In the genomic region with DNA sequence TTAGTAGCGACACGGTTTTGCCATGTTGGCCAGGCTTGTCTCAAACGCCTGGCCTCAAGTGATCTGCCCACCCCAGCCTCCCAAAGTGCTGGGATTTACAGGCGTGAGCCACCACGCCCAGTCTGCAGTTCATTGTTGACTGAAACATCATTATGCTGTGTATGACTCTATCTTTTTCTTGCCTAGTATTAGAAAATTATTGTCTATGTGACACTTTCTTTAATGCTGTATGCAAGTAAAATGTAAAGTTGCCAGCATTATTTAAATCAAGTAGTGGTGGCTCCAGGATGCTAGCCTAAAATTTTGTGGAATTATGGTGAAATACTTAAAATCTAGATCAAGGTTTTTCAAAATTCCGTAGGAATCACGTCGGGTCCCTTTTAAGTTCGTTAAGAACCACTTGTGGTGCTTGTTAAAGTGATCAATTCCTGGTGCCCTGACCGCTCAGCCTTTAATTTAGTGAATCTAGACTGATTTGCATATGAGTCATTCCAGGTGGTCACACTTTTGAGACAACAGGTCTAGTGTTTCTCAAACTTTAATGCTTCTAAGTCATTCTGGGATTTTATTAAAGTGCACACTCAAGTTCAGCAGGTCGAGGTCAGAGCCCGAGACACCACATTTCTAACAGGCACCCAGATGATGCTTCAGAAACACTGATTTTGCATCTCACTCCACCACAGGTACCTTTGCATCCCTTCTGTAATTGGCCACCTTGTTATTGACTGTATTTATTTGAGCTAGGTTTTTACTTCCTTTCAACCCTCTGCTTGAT, we compare ENCODE assay signal across 25 cellular contexts.
A peak's percentile ranks its signal among the peaks of the same experiment; 100 is the strongest.
DNase-seq lines count a peak whose midpoint lies in the region; ATAC-seq, FAIRE-seq and TF ChIP-seq lines count a peak whose summit lies in the region.
"Had no signal": no experiment of that assay in that cellular context is flagged by ENCODE, and none has a peak within 500 bp of the region (broad histone marks: within the 10 kb centered on the region; RNA-seq: fewer than 3 reads in every experiment).

No MANE protein-coding gene starts in this region.

- FAIRE-seq in HepG2 (lab: Jason Lieb, UNC), result no peak
- FAIRE-seq: RCC 7860 had no signal

- no peak overlapping the region for H3K4me2 ChIP-seq in HepG2 (ENCODE audit: low read depth, low read length)
- H3K4me2 ChIP-seq: BLaER1 treated with 17β-estradiol and CSF1 and Interleukin-3, amounts not matched to agents 10 nM and 100 nM; GM23338 had no signal

- DNase-seq in HepG2 (ENCODE audit: low spot score), result no peak
- DNase-seq in right lobe of liver, result no peak
- no peak for DNase-seq in iPS-NIHi11 (ENCODE audit: low spot score)
- DNase-seq in HEK293T (ENCODE audit: extremely low spot score), result no peak
- no peak for DNase-seq in EL
- DNase-seq: activated CD4-positive, alpha-beta memory T cell treated with anti-CD3 and anti-CD28 coated beads for 36 hours; activated T-cell treated with anti-CD3 and anti-CD28 coated beads, Interleukin-2, amount 50 U/mL, for 48 hours; DMS153; dorsolateral prefrontal cortex; KG1; mammary epithelial cell; natural killer cell; NCI-H1092; NCI-H774 had no signal

- TF ChIP-seq CTCF in HepG2 (CRISPR knock-in tag; IDR thresholded peaks at IDR 0.05) (no peak), right lobe of liver (IDR thresholded peaks at IDR 0.05) (no peak)

- H2AFZ ChIP-seq in HepG2 (ENCODE audit: low read length), result no peak overlapping the region
- H2AFZ ChIP-seq: GM23338 had no signal

- POLR2A ChIA-PET in HepG2 (lab: Yijun Ruan, JAX), result no interaction called here
- POLR2A ChIA-PET in HEK293T (lab: Yijun Ruan, JAX), result no interaction called here

- no peaks in the 10 kb centered on the region for H3K36me3 ChIP-seq in HepG2 (replicated peaks in 1 of 2; ENCODE audit: control insufficient read depth in 1 of 2, insufficient read depth in 2 of 2, low read length in 2 of 2)
- H3K36me3 ChIP-seq in right lobe of liver, result peaks cover 0 to 13% (median 0%) of the 10 kb centered on the region in 4 donors
- H3K36me3 ChIP-seq: breast epithelium had no signal

- no peaks in the 10 kb centered on the region for H4K20me1 ChIP-seq in HepG2 (ENCODE audit: insufficient read depth, low read length)

- H3K4me1 ChIP-seq in HepG2 (ENCODE audit: insufficient read depth, low read length) (no peaks in the 10 kb centered on the region), right lobe of liver (no peaks in the 10 kb centered on the region)
- H3K4me1 ChIP-seq: BLaER1 treated with 17β-estradiol and CSF1 and Interleukin-3, amounts not matched to agents 10 nM and 100 nM; breast epithelium; tibial nerve had no signal

- TF ChIP-seq EP300 in HepG2 (IDR thresholded peaks at IDR 0.05; ENCODE audit: low read depth in 2 of 2, low read length in 2 of 2) (no peak), HepG2 (CRISPR knock-in tag; IDR thresholded peaks at IDR 0.05; ENCODE audit: borderline replicate concordance) (no peak)

- in situ Hi-C loops in HepG2 (cut with HindIII; ENCODE audit: extremely low pct_ligation_motif_present, low pct_unique_long_range_greater_than_20kb), result no loop called here

- H3K4me3 ChIP-seq in HepG2 (replicated peaks in 1 of 3; ENCODE audit: insufficient read depth in 1 of 3, low read depth in 2 of 3, low read length in 3 of 3) (no peak overlapping the region), right lobe of liver (no peak overlapping the region)
- H3K4me3 ChIP-seq: BLaER1 treated with 17β-estradiol and CSF1 and Interleukin-3, amounts not matched to agents 10 nM and 100 nM; breast epithelium; dorsolateral prefrontal cortex; GM23338; tibial nerve had no signal

- no peaks in the 10 kb centered on the region for H3K79me2 ChIP-seq in HepG2 (ENCODE audit: insufficient read depth, low read length)

- no peak overlapping the region for H3K9ac ChIP-seq in HepG2 (ENCODE audit: insufficient read depth, low read depth, low read length)
- H3K9ac ChIP-seq: BLaER1 treated with 17β-estradiol and CSF1 and Interleukin-3, amounts not matched to agents 10 nM and 100 nM had no signal

- no peak for TF ChIP-seq RAD21 in HepG2 (CRISPR knock-in tag; IDR thresholded peaks at IDR 0.05)

- TF ChIP-seq POLR2A in HepG2 (IDR thresholded peaks at IDR 0.05; ENCODE audit: insufficient read depth in 1 of 2, low read depth in 2 of 2, low read length in 2 of 2) (no peak), right lobe of liver (IDR thresholded peaks at IDR 0.05) (no peak)

- intact Hi-C loops in HepG2 (cut with micrococcal nuclease; ENCODE audit: unreplicated experiment), result loop anchor here (1.0 kb wide), 1 partner anchor 23 kb away; no protein-coding TSS in a partner anchor
- intact Hi-C loops in right lobe of liver (cut with DNase I), result no loop called here

- CTCF ChIA-PET in HepG2 (lab: Yijun Ruan, JAX; ENCODE audit: low intra/inter-chr PET ratio, low total read pairs) (no interaction called here), HEK293T (lab: Yijun Ruan, JAX) (interaction anchor here (0.8 kb wide), 1 partner anchor 9 kb away, joined by 4 read pairs; no protein-coding TSS in a partner anchor)

- no peak for ATAC-seq in HepG2
- ATAC-seq in right lobe of liver, result no peak
- peak; percentile 67 for ATAC-seq in GM21717 (IDR thresholded peaks at IDR 0.05; ENCODE audit: unreplicated experiment)
- peak; percentile 52 for ATAC-seq in HG03469 (IDR thresholded peaks at IDR 0.05; ENCODE audit: unreplicated experiment)
- no peak for ATAC-seq in GM21423 (IDR thresholded peaks at IDR 0.05; ENCODE audit: unreplicated experiment)
- ATAC-seq: esophagus mucosa, GM23338, natural killer cell had no signal

- 31% methylated on average over 12 of the region's 12 CpGs for WGBS in HepG2 (ENCODE audit: low lambda C conversion rate)
- WGBS in right lobe of liver (ENCODE audit: insufficient coverage, low coverage, low lambda C conversion rate, missing lambda C conversion rate), result 90% methylated on average over 12 of the region's 12 CpGs

- no TSS peak for BruUV-seq in HepG2 (replicated peaks; lab: Mats Ljungman, UMichigan)

- H3K27ac ChIP-seq in HepG2 (ENCODE audit: extremely low read length, insufficient read depth, low read length) (no peak overlapping the region), right lobe of liver (no peak overlapping the region)
- H3K27ac ChIP-seq: 22Rv1; BLaER1 treated with 17β-estradiol and CSF1 and Interleukin-3, amounts not matched to agents 10 nM and 100 nM; breast epithelium; dorsolateral prefrontal cortex; HL-60; tibial nerve had no signal

- H3K27me3 ChIP-seq in HepG2 (ENCODE audit: control insufficient read depth in 1 of 2, insufficient read depth in 2 of 2, low read length in 2 of 2) (no peaks in the 10 kb centered on the region; a peak in 1 of 5 replicates), right lobe of liver (no peaks in the 10 kb centered on the region)
- H3K27me3 ChIP-seq: breast epithelium, dorsolateral prefrontal cortex, tibial nerve had no signal

- no peaks in the 10 kb centered on the region for H3K9me3 ChIP-seq in HepG2 (ENCODE audit: low read length)
- H3K9me3 ChIP-seq in right lobe of liver, result no peaks in the 10 kb centered on the region
- H3K9me3 ChIP-seq: BLaER1 treated with 17β-estradiol and CSF1 and Interleukin-3, amounts not matched to agents 10 nM and 100 nM; breast epithelium; tibial nerve had no signal

TF ChIP-seq in HepG2, 621 proteins besides CTCF, POLR2A, EP300 and RAD21:
- TF ChIP-seq HNRNPL (IDR thresholded peaks at IDR 0.05; ENCODE audit: low read depth, low read length) (no peak), NFKB2 (CRISPR knock-in tag; IDR thresholded peaks at IDR 0.05; ENCODE audit: borderline replicate concordance) (no peak), ZEB1 (IDR thresholded peaks at IDR 0.05; ENCODE audit: insufficient replicate concordance, low read depth) (no peak), ZNF296 (CRISPR knock-in tag; conservative IDR thresholded peaks at IDR 0.05) (no peak), MAFF (IDR thresholded peaks at IDR 0.05; ENCODE audit: low read depth, low read length) (peak; percentile 59), ZNF343 (CRISPR knock-in tag; IDR thresholded peaks at IDR 0.05) (no peak), MAFK (conservative IDR thresholded peaks at IDR 0.05 in 1 of 2, IDR thresholded peaks at IDR 0.05 in 1 of 2; ENCODE audit: low read length in 2 of 2) (peak; percentile 23 to 69; a peak in 3 of 4 replicates)

TF ChIP-seq in HEK293T, 16 proteins besides CTCF, POLR2A, EP300 and RAD21:
- no peak for TF ChIP-seq TARDBP (IDR thresholded peaks at IDR 0.05)
- no peak for TF ChIP-seq PKNOX1 (IDR thresholded peaks at IDR 0.05)
- TF ChIP-seq SP1 (IDR thresholded peaks at IDR 0.05), result no peak
- no peak for TF ChIP-seq NFRKB (IDR thresholded peaks at IDR 0.05)
- TF ChIP-seq BHLHE40 (IDR thresholded peaks at IDR 0.05; ENCODE audit: borderline replicate concordance), result no peak
- TF ChIP-seq L3MBTL2 (conservative IDR thresholded peaks at IDR 0.05), result no peak

Comparison
In these comparisons a context has a peak if more than half of its experiments do, and no peak if none do; other contexts are left out.
1. ATAC-seq: peak in GM21717 (single experiment) and HG03469 (single experiment); none in HepG2 (single experiment), right lobe of liver (0 of 4) and GM21423 (single experiment).